Comparison of ENCODE assay signal across 8 cellular contexts in the genomic region with DNA sequence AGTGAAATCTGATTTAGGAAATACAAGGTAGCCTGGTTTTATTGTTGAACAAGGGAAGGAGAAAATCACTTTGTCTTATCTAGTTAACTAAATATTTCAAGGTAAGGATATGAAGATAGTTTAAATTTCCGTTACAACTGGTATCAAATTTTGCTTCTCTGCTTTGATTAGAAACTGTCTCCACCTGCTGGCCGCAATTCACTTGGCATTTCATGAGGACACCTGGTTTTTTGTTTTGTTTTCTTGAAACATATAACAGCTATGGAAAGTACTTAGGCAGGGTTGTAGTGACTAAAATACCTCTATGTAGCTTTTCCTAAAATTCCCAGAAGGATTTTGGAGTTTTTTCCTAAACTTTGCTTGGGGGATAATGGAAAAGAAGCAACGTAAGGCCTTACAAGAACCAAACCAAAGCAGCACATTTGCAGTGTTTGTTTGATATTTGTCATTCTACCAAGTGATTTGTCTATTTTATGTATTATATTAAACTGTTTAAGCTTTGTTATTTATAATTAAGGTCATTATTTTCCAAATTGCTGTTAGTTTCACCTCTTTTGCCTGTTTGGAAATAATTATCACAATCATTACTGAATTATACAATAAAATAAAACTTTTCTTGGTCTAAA.
DNase-seq lines count a peak whose midpoint lies in the region; ATAC-seq and TF ChIP-seq lines count a peak whose summit lies in the region.

No MANE protein-coding gene starts in this region.

- peaks cover 2% of the 10 kb centered on the region for H3K36me3 Mint-ChIP-seq in activated CD8-positive, alpha-beta T cell treated with anti-CD3 and anti-CD28 coated beads, Interleukin-2, amount 10 ng/mL, durations not matched to agents 7 days and 5 days (ENCODE audit: low read depth)
- H3K36me3 Mint-ChIP-seq in nephron progenitor cell (ENCODE audit: low read depth), result peaks cover 23% of the 10 kb centered on the region

- H3K4me3 Mint-ChIP-seq in activated CD8-positive, alpha-beta T cell treated with anti-CD3 and anti-CD28 coated beads, Interleukin-2, amount 10 ng/mL, durations not matched to agents 7 days and 5 days, result no peak overlapping the region
- H3K4me3 Mint-ChIP-seq in nephron progenitor cell, result no peak overlapping the region

- H3K4me1 Mint-ChIP-seq in activated CD8-positive, alpha-beta T cell treated with anti-CD3 and anti-CD28 coated beads, Interleukin-2, amount 10 ng/mL, durations not matched to agents 7 days and 5 days (ENCODE audit: low read depth), result no peaks in the 10 kb centered on the region
- H3K4me1 Mint-ChIP-seq in nephron progenitor cell, result no peaks in the 10 kb centered on the region

- CTCF ChIA-PET in activated CD8-positive, alpha-beta T cell treated with anti-CD3 and anti-CD28 coated beads, Interleukin-2, amount 10 ng/mL, durations not matched to agents 7 days and 5 days (lab: Charles Lee), result interaction anchor here (0.7 to 5.0 kb wide), 30 partner anchors 9 to 173 kb away, joined by 3 to 76 read pairs (median 4); a partner anchor contains a TSS

- DNase-seq in 8988T (peak; percentile 11), GM10266 (ENCODE audit: extremely low spot score) (peak; percentile 33), NCI-H2171 (lab: John Stamatoyannopoulos, UW) (peak; percentile 31), epithelial cell of proximal tubule (ENCODE audit: low read depth) (no peak), nephron progenitor cell (peak; percentile 39)
- DNase-seq in activated CD8-positive, alpha-beta T cell treated with anti-CD3 and anti-CD28 coated beads, Interleukin-2, amount 10 ng/mL, durations not matched to agents 7 days and 5 days, result peak; percentile 71

- POLR2A ChIA-PET in activated CD8-positive, alpha-beta T cell treated with anti-CD3 and anti-CD28 coated beads, Interleukin-2, amount 10 ng/mL, durations not matched to agents 7 days and 5 days (lab: Charles Lee), result no interaction called here

- peak; percentile 65 for TF ChIP-seq CTCF in GM10266 (IDR thresholded peaks at IDR 0.05; ENCODE audit: control insufficient read depth, insufficient read depth, low read depth, missing control alignments)
- peak; percentile 88 for TF ChIP-seq CTCF in epithelial cell of proximal tubule (conservative IDR thresholded peaks at IDR 0.05; ENCODE audit: low read depth, low read length)
- TF ChIP-seq CTCF in nephron progenitor cell (IDR thresholded peaks at IDR 0.05), result peak; percentile 67

- no peaks in the 10 kb centered on the region for H3K9me3 Mint-ChIP-seq in activated CD8-positive, alpha-beta T cell treated with anti-CD3 and anti-CD28 coated beads, Interleukin-2, amount 10 ng/mL, durations not matched to agents 7 days and 5 days (ENCODE audit: insufficient read depth)
- peaks cover 30% of the 10 kb centered on the region for H3K9me3 Mint-ChIP-seq in nephron progenitor cell

- no peak overlapping the region for H3K4me3 ChIP-seq in epithelial cell of proximal tubule (ENCODE audit: low read depth, low read length)

- no peak for ATAC-seq in activated CD8-positive, alpha-beta T cell treated with anti-CD3 and anti-CD28 coated beads, Interleukin-2, amount 10 ng/mL, durations not matched to agents 7 days and 5 days
- ATAC-seq in esophagus mucosa (no peak), HG02938 (IDR thresholded peaks at IDR 0.05; ENCODE audit: unreplicated experiment) (no peak)

- H3K27ac Mint-ChIP-seq in activated CD8-positive, alpha-beta T cell treated with anti-CD3 and anti-CD28 coated beads, Interleukin-2, amount 10 ng/mL, durations not matched to agents 7 days and 5 days, result no peak overlapping the region
- H3K27ac Mint-ChIP-seq in nephron progenitor cell, result no peak overlapping the region

- no peaks in the 10 kb centered on the region for H3K27me3 Mint-ChIP-seq in activated CD8-positive, alpha-beta T cell treated with anti-CD3 and anti-CD28 coated beads, Interleukin-2, amount 10 ng/mL, durations not matched to agents 7 days and 5 days (ENCODE audit: low read depth)
- H3K27me3 Mint-ChIP-seq in nephron progenitor cell (ENCODE audit: low read depth, poor library complexity), result no peaks in the 10 kb centered on the region
